Comparison of ENCODE assay signal across 17 cellular contexts in the genomic region with DNA sequence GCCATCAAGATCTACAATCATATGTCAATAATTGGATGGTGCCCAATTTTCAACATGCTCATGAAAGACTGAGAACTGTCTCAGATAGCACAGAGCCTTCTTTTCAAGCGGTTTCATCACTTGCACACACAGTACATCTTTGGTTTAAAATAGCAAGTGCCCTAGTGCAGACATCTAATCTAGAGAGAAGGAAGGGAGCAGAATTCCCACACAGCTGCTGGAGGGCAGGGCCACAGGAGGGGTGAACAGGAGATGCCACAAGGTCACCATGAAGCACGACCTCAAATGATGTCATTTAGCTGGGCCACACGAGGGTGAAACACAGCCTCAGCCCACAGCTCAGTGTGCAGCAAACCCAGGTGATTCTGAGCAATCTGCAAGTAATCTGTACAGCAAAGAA. TPM values are rescaled to one million over a fixed set of nuclear protein-coding genes. Genes with fewer than 3 reads are reported as not detected.
DNase-seq lines count a peak whose midpoint lies in the region; ATAC-seq and TF ChIP-seq lines count a peak whose summit lies in the region.
"Had no signal": no experiment of that assay in that cellular context is flagged by ENCODE, and none has a peak within 500 bp of the region (broad histone marks: within the 10 kb centered on the region; RNA-seq: fewer than 3 reads in every experiment).

No MANE protein-coding gene starts in this region.

- H2AFZ ChIP-seq in mesenchymal stem cell (ENCODE audit: low read depth, low read length): no peak overlapping the region

- no peak overlapping the region for H3K4me2 ChIP-seq in mesenchymal stem cell (ENCODE audit: low read length, poor library complexity, severe bottlenecking)

- no peaks in the 10 kb centered on the region for H3K9me3 Mint-ChIP-seq in CD4-positive, alpha-beta T cell
- H3K9me3 Mint-ChIP-seq in activated CD8-positive, alpha-beta T cell treated with anti-CD3 and anti-CD28 coated beads for 36 hours: no peaks in the 10 kb centered on the region

- H3K4me3 Mint-ChIP-seq in CD4-positive, alpha-beta T cell: peak overlapping the region; percentile 80
- H3K4me3 Mint-ChIP-seq in activated CD8-positive, alpha-beta T cell treated with anti-CD3 and anti-CD28 coated beads for 36 hours: peak overlapping the region; percentile 58

- 52% methylated on average over 3 of the region's 3 CpGs for WGBS in mesenchymal stem cell

- H2BK120ac ChIP-seq in mesenchymal stem cell (ENCODE audit: low read depth, low read length): no peak overlapping the region

- no peaks in the 10 kb centered on the region for H3K27me3 ChIP-seq in CD4-positive, alpha-beta T cell (ENCODE audit: control insufficient read depth, insufficient read depth, low read length)
- no peaks in the 10 kb centered on the region for H3K27me3 ChIP-seq in mesenchymal stem cell (ENCODE audit: control insufficient read depth in 1 of 2, insufficient read depth in 1 of 2, low read length in 2 of 2)

- H3K36me3 ChIP-seq in mesenchymal stem cell (ENCODE audit: control insufficient read depth in 1 of 2, insufficient read depth in 2 of 2, low read depth in 1 of 2, low read length in 2 of 2): no peaks in the 10 kb centered on the region
- H3K36me3 ChIP-seq: BE2C had no signal

- H3K27me3 Mint-ChIP-seq in CD4-positive, alpha-beta T cell: no peaks in the 10 kb centered on the region
- no peaks in the 10 kb centered on the region for H3K27me3 Mint-ChIP-seq in activated CD8-positive, alpha-beta T cell treated with anti-CD3 and anti-CD28 coated beads for 36 hours

- ATAC-seq in CD4-positive, alpha-beta T cell (ENCODE audit: poor library complexity): peak; percentile 13
- ATAC-seq in HG02885 (IDR thresholded peaks at IDR 0.05; ENCODE audit: poor library complexity, unreplicated experiment): peak; percentile 50
- peak; percentile 57 for ATAC-seq in activated CD8-positive, alpha-beta T cell treated with anti-CD3 and anti-CD28 coated beads for 36 hours
- ATAC-seq in GM19023 (IDR thresholded peaks at IDR 0.05; ENCODE audit: unreplicated experiment): no peak
- no peak for ATAC-seq in GM18870 (IDR thresholded peaks at IDR 0.05; ENCODE audit: unreplicated experiment)

- H3K79me1 ChIP-seq in mesenchymal stem cell (replicated peaks; ENCODE audit: low read length, poor library complexity, severe bottlenecking): no peaks in the 10 kb centered on the region

- H3K27ac Mint-ChIP-seq in CD4-positive, alpha-beta T cell: peak overlapping the region; percentile 98
- peak overlapping the region; percentile 93 for H3K27ac Mint-ChIP-seq in activated CD8-positive, alpha-beta T cell treated with anti-CD3 and anti-CD28 coated beads for 36 hours

- H2BK12ac ChIP-seq in mesenchymal stem cell (ENCODE audit: low read length in 2 of 2): no peak overlapping the region

- CTCF ChIA-PET in CD4-positive, alpha-beta T cell (lab: Charles Lee): interaction anchor here (0.6 to 2.2 kb wide), 7 partner anchors 10 to 425 kb away, joined by 3 to 8 read pairs (median 4); a partner anchor contains a TSS
- CTCF ChIA-PET in activated CD8-positive, alpha-beta T cell treated with anti-CD3 and anti-CD28 coated beads for 36 hours (lab: Charles Lee): interaction anchor here (0.9 to 1.3 kb wide), 4 partner anchors 15 to 29 kb away, joined by 3 read pairs; no protein-coding TSS in a partner anchor

- H3K18ac ChIP-seq in mesenchymal stem cell (ENCODE audit: low read depth in 1 of 2, low read length in 2 of 2): no peak overlapping the region

- no peak overlapping the region for H3K4me3 ChIP-seq in mesenchymal stem cell (ENCODE audit: insufficient read depth in 1 of 2, low read depth in 1 of 2, low read length in 2 of 2)

- peaks cover 4% of the 10 kb centered on the region for H3K4me1 ChIP-seq in mesenchymal stem cell (ENCODE audit: control insufficient read depth, insufficient read depth, low read depth, low read length)
- H3K4me1 ChIP-seq: BE2C had no signal

- H2BK15ac ChIP-seq in mesenchymal stem cell (ENCODE audit: low read depth, poor library complexity, severe bottlenecking): no peak overlapping the region

- no peak overlapping the region for H3K23ac ChIP-seq in mesenchymal stem cell (ENCODE audit: low read length in 2 of 2)

- intact Hi-C loops in CD4-positive, alpha-beta T cell (cut with DNase I, micrococcal nuclease): loop anchor here in 1 of 2 experiments (1.0 to 2.0 kb wide), 2 partner anchors 9 to 20 kb away; no protein-coding TSS in a partner anchor
- intact Hi-C loops in activated CD8-positive, alpha-beta T cell treated with anti-CD3 and anti-CD28 coated beads for 36 hours (cut with micrococcal nuclease): loop anchor here (5.0 kb wide), 1 partner anchor 37 kb away; no protein-coding TSS in a partner anchor

- POLR2A ChIA-PET in CD4-positive, alpha-beta T cell (lab: Charles Lee): interaction anchor here (0.6 to 14.9 kb wide), 11 partner anchors 7 to 109 kb away, joined by 3 to 229 read pairs (median 3); a partner anchor contains a TSS
- POLR2A ChIA-PET in activated CD8-positive, alpha-beta T cell treated with anti-CD3 and anti-CD28 coated beads for 36 hours (lab: Charles Lee): interaction anchor here (0.9 to 2.3 kb wide), 8 partner anchors 11 to 36 kb away, joined by 3 to 10 read pairs (median 8); no protein-coding TSS in a partner anchor

- no peak overlapping the region for H4K91ac ChIP-seq in mesenchymal stem cell (ENCODE audit: low read length)

- H3K4me1 Mint-ChIP-seq in CD4-positive, alpha-beta T cell (ENCODE audit: low read depth): peaks cover 94% of the 10 kb centered on the region
- H3K4me1 Mint-ChIP-seq in activated CD8-positive, alpha-beta T cell treated with anti-CD3 and anti-CD28 coated beads for 36 hours (ENCODE audit: low read depth): peaks cover 82% of the 10 kb centered on the region

- no peak overlapping the region for H3K14ac ChIP-seq in mesenchymal stem cell (ENCODE audit: low read length in 2 of 2)

- H2AK5ac ChIP-seq in mesenchymal stem cell (ENCODE audit: low read length, severe bottlenecking): no peak overlapping the region

- H2BK5ac ChIP-seq in mesenchymal stem cell (ENCODE audit: low read depth, low read length, poor library complexity, severe bottlenecking): no peak overlapping the region

- H3K9me3 ChIP-seq in CD4-positive, alpha-beta T cell (ENCODE audit: control insufficient read depth, low read length): no peaks in the 10 kb centered on the region
- no peaks in the 10 kb centered on the region for H3K9me3 ChIP-seq in mesenchymal stem cell (ENCODE audit: control insufficient read depth, low read length)
- H3K9me3 ChIP-seq: BE2C had no signal

- peak in 1 of 10 experiments; percentile 38 for DNase-seq in CD4-positive, alpha-beta T cell
- DNase-seq in activated CD8-positive, alpha-beta T cell treated with anti-CD3 and anti-CD28 coated beads for 36 hours: peak; percentile 75
- DNase-seq in mesenchymal stem cell (no peak), amygdala (lab: John Stamatoyannopoulos, UW) (no peak), inferior parietal cortex (ENCODE audit: extremely low spot score) (no peak)
- DNase-seq: anterior cingulate cortex, BE2C, cortex of kidney, HCEC 1CT, Karpas-422, kidney glomerular epithelial cell, NCI-H510A, posterior cingulate gyrus had no signal

- H3K36me3 Mint-ChIP-seq in CD4-positive, alpha-beta T cell (ENCODE audit: low read depth): peaks cover 93% of the 10 kb centered on the region
- H3K36me3 Mint-ChIP-seq in activated CD8-positive, alpha-beta T cell treated with anti-CD3 and anti-CD28 coated beads for 36 hours (ENCODE audit: low read depth): peaks cover 38% of the 10 kb centered on the region

- no peak overlapping the region for H3K4ac ChIP-seq in mesenchymal stem cell (ENCODE audit: low read depth in 1 of 2, low read length in 2 of 2)

- H3K27ac ChIP-seq in CD4-positive, alpha-beta T cell (ENCODE audit: low read depth, low read length): peak overlapping the region; percentile 61
- no peak overlapping the region for H3K27ac ChIP-seq in mesenchymal stem cell (ENCODE audit: low read length, poor library complexity, severe bottlenecking)
- H3K27ac ChIP-seq: HL-60 had no signal

- no peak for TF ChIP-seq CTCF in CD4-positive, alpha-beta T cell (IDR thresholded peaks at IDR 0.05)
- no peak for TF ChIP-seq CTCF in activated CD8-positive, alpha-beta T cell treated with anti-CD3 and anti-CD28 coated beads for 36 hours (IDR thresholded peaks at IDR 0.05)

- peak overlapping the region; percentile 53 for H4K8ac ChIP-seq in mesenchymal stem cell (ENCODE audit: low read length)

- H3K9ac ChIP-seq in mesenchymal stem cell (ENCODE audit: low read length): no peak overlapping the region

RNA-seq across cellular contexts. Expression of a gene that starts 24.3 kb away (rescaled TPM):
- total RNA-seq in CD4-positive, alpha-beta T cell: 100 to 1,000 TPM; 409 to 438 TPM
- total RNA-seq in activated CD8-positive, alpha-beta T cell treated with anti-CD3 and anti-CD28 coated beads for 36 hours: 100 to 1,000 TPM; 178 to 182 TPM
- 11.8 TPM for polyA plus RNA-seq in mesenchymal stem cell (2013, experiment 1 of 2)
- 10.3 TPM for polyA plus RNA-seq in mesenchymal stem cell (2013, experiment 2 of 2)

Comparison
In these comparisons a context has a peak if more than half of its experiments do, and no peak if none do; other contexts are left out.
1. ATAC-seq: peak in CD4-positive, alpha-beta T cell (single experiment), HG02885 (single experiment) and activated CD8-positive, alpha-beta T cell treated with anti-CD3 and anti-CD28 coated beads for 36 hours (single experiment); none in GM19023 (single experiment) and GM18870 (single experiment).